Comparison of ENCODE assay signal across 8 cellular contexts in genomic region chr19:45640849-45641273, GRCh38.
DNase-seq lines count a peak whose midpoint lies in the region; ATAC-seq and TF ChIP-seq lines count a peak whose summit lies in the region.

No MANE protein-coding gene starts in this region.

- H3K4me3 ChIP-seq in GM12864 (ENCODE audit: low read depth, low read length) (peak overlapping the region; percentile 62), epithelial cell of esophagus (ENCODE audit: low read length) (peak overlapping the region; percentile 21), skin epidermis (peak overlapping the region in 2 of 7 experiments; percentile 29 to 42)

- no peak for TF ChIP-seq CTCF in GM12864 (IDR thresholded peaks at IDR 0.05; ENCODE audit: low read depth, low read length, missing control alignments)
- TF ChIP-seq CTCF in epithelial cell of esophagus (IDR thresholded peaks at IDR 0.05; ENCODE audit: insufficient read depth, low read depth, low read length, missing control alignments), result no peak

- no peak for DNase-seq in GM12864 (ENCODE audit: low read depth)
- DNase-seq in T-helper 2 cell, result peak in 3 of 5 experiments; percentile 17 to 21 (median 20)
- peak; percentile 84 for DNase-seq in epithelial cell of esophagus (ENCODE audit: low read depth)

- ATAC-seq in HG02678 (IDR thresholded peaks at IDR 0.05; ENCODE audit: unreplicated experiment), result no peak
- ATAC-seq in HG03280 (IDR thresholded peaks at IDR 0.05; ENCODE audit: unreplicated experiment), result no peak
- ATAC-seq in GM21786 (IDR thresholded peaks at IDR 0.05; ENCODE audit: unreplicated experiment), result no peak
- no peak for ATAC-seq in GM18873 (IDR thresholded peaks at IDR 0.05; ENCODE audit: low FRiP score, unreplicated experiment)

- H3K27ac ChIP-seq in skin epidermis, result peak overlapping the region in 11 of 21 experiments; percentile 34 to 90 (median 78)
